Comparison of ENCODE assay signal across 1 cellular context in genomic region chr11:79090191-79090590, GRCh38.
TF ChIP-seq lines count a peak whose summit lies in the region.

No MANE protein-coding gene starts in this region.

TF ChIP-seq in SK-N-SH treated with all-trans-retinoic acid at 6 μM for 48 hours, 23 proteins besides CTCF, POLR2A, EP300 and RAD21 (continued from another document):
- TF ChIP-seq TSHZ2 (CRISPR knock-in tag; IDR thresholded peaks at IDR 0.05) (no peak), PATZ1 (CRISPR knock-in tag; IDR thresholded peaks at IDR 0.05; ENCODE audit: borderline replicate concordance) (no peak), ZC3H10 (CRISPR knock-in tag; IDR thresholded peaks at IDR 0.05) (no peak), PPARA (CRISPR knock-in tag; IDR thresholded peaks at IDR 0.05; ENCODE audit: borderline replicate concordance) (no peak), CSDC2 (CRISPR knock-in tag; IDR thresholded peaks at IDR 0.05) (no peak)
